Comparison of ENCODE assay signal across 8 cellular contexts in genomic region chr13:21673592-21674270, GRCh38. TPM values are rescaled to one million over a fixed set of nuclear protein-coding genes. Genes with fewer than 3 reads are reported as not detected.
DNase-seq lines count a peak whose midpoint lies in the region; ATAC-seq and TF ChIP-seq lines count a peak whose summit lies in the region.

No MANE protein-coding gene starts in this region.

- CTCF ChIA-PET in OCI-LY7 (lab: Charles Lee; ENCODE audit: unreplicated experiment): no interaction called here

- no peaks in the 10 kb centered on the region for H3K36me3 ChIP-seq in OCI-LY7 (ENCODE audit: insufficient read depth, low read length)
- H3K36me3 ChIP-seq in hepatocyte (replicated peaks; ENCODE audit: insufficient read depth, low read depth): no peaks in the 10 kb centered on the region

- TF ChIP-seq CTCF in OCI-LY7 (conservative IDR thresholded peaks at IDR 0.05; ENCODE audit: low read length) (no peak; the same call in 1 of the 2 replicates), hepatocyte (IDR thresholded peaks at IDR 0.05; ENCODE audit: poor library complexity) (peak; percentile 18), retinal pigment epithelial cell (conservative IDR thresholded peaks at IDR 0.05; ENCODE audit: low read depth, low read length) (no peak)

- H3K4me3 Mint-ChIP-seq in activated naive CD8-positive, alpha-beta T cell treated with anti-CD3 and anti-CD28 coated beads, Interleukin-2, amount 50 U/mL, for 24 hours: peak overlapping the region; percentile 75

- no peaks in the 10 kb centered on the region for H3K79me2 ChIP-seq in OCI-LY7 (ENCODE audit: insufficient read depth, low read depth, low read length)
- peaks cover 3% of the 10 kb centered on the region for H3K79me2 ChIP-seq in hepatocyte

- H3K4me1 ChIP-seq in OCI-LY7 (ENCODE audit: insufficient read depth, low read length, poor library complexity, severe bottlenecking) (peaks cover 44% of the 10 kb centered on the region), hepatocyte (ENCODE audit: insufficient read depth) (peaks cover 20% of the 10 kb centered on the region)

- H2AFZ ChIP-seq in OCI-LY7 (ENCODE audit: low read length): peak overlapping the region; percentile 89
- H2AFZ ChIP-seq in hepatocyte: peak overlapping the region; percentile 95

- peaks cover 16% of the 10 kb centered on the region; the same call in 1 of the 2 replicates for H4K20me1 ChIP-seq in OCI-LY7 (ENCODE audit: insufficient read depth, low read length)
- no peaks in the 10 kb centered on the region for H4K20me1 ChIP-seq in hepatocyte (ENCODE audit: insufficient read depth, poor library complexity, severe bottlenecking)

- no peaks in the 10 kb centered on the region for H3K9me2 ChIP-seq in OCI-LY7 (ENCODE audit: insufficient read depth, low read length)
- no peaks in the 10 kb centered on the region for H3K9me2 ChIP-seq in hepatocyte (replicated peaks; ENCODE audit: insufficient read depth)

- H3K4me1 Mint-ChIP-seq in activated naive CD8-positive, alpha-beta T cell treated with anti-CD3 and anti-CD28 coated beads, Interleukin-2, amount 50 U/mL, for 24 hours: peaks cover 49% of the 10 kb centered on the region

- H3K4me3 ChIP-seq in OCI-LY7 (ENCODE audit: low read depth, low read length, poor library complexity, severe bottlenecking) (peak overlapping the region; percentile 90), hepatocyte (peak overlapping the region; percentile 79), retinal pigment epithelial cell (ENCODE audit: low read length) (peak overlapping the region; percentile 57)

- H3K27me3 Mint-ChIP-seq in activated naive CD8-positive, alpha-beta T cell treated with anti-CD3 and anti-CD28 coated beads, Interleukin-2, amount 50 U/mL, for 24 hours: peaks cover 50% of the 10 kb centered on the region

- H3K27me3 ChIP-seq in hepatocyte: peaks cover 18% of the 10 kb centered on the region

- peak; percentile 35 for ATAC-seq in HG02798 (IDR thresholded peaks at IDR 0.05; ENCODE audit: poor library complexity, unreplicated experiment)
- ATAC-seq in activated naive CD8-positive, alpha-beta T cell treated with anti-CD3 and anti-CD28 coated beads, Interleukin-2, amount 50 U/mL, for 24 hours: no peak
- ATAC-seq in GM18861 (IDR thresholded peaks at IDR 0.05; ENCODE audit: unreplicated experiment): no peak

- H3K27ac Mint-ChIP-seq in activated naive CD8-positive, alpha-beta T cell treated with anti-CD3 and anti-CD28 coated beads, Interleukin-2, amount 50 U/mL, for 24 hours: no peak overlapping the region

- 1% methylated on average over 61 of the region's 74 CpGs for WGBS in hepatocyte (ENCODE audit: low lambda C conversion rate, missing lambda C conversion rate)

- no peaks in the 10 kb centered on the region for H3K9me3 Mint-ChIP-seq in activated naive CD8-positive, alpha-beta T cell treated with anti-CD3 and anti-CD28 coated beads, Interleukin-2, amount 50 U/mL, for 24 hours

- H3K27ac ChIP-seq in OCI-LY7 (ENCODE audit: low read depth, low read length, poor library complexity, severe bottlenecking) (peak overlapping the region; percentile 65), hepatocyte (peak overlapping the region; percentile 37)

- no peaks in the 10 kb centered on the region for H3K36me3 Mint-ChIP-seq in activated naive CD8-positive, alpha-beta T cell treated with anti-CD3 and anti-CD28 coated beads, Interleukin-2, amount 50 U/mL, for 24 hours (ENCODE audit: low read depth)

- peak; percentile 44 for DNase-seq in stimulated activated CD4-positive, alpha-beta T cell treated with anti-CD3 and anti-CD28 coated beads, Interleukin-15, amount 100 ng/mL, for 24 hours
- DNase-seq in stimulated activated CD4-positive, alpha-beta T cell treated with anti-CD3 and anti-CD28 coated beads, Interleukin-2, amount 100 ng/mL, for 48 hours: no peak
- DNase-seq in OCI-LY7 (ENCODE audit: low spot score) (peak; percentile 79), hepatocyte (ENCODE audit: low spot score) (peak; percentile 76), retinal pigment epithelial cell (ENCODE audit: low read depth) (no peak)
- peak; percentile 39 for DNase-seq in activated naive CD8-positive, alpha-beta T cell treated with anti-CD3 and anti-CD28 coated beads, Interleukin-2, amount 50 U/mL, for 24 hours

- H3K9me3 ChIP-seq in OCI-LY7 (ENCODE audit: low read length) (no peaks in the 10 kb centered on the region), hepatocyte (ENCODE audit: low read depth) (no peaks in the 10 kb centered on the region)

- H3K4me2 ChIP-seq in OCI-LY7 (ENCODE audit: low read length) (peak overlapping the region; percentile 97), hepatocyte (peak overlapping the region; percentile 98)

- POLR2A ChIA-PET in OCI-LY7 (lab: Charles Lee): interaction anchor here (0.6 to 2.1 kb wide), 9 partner anchors 10 to 1994 kb away, joined by 3 to 7 read pairs (median 3); partner anchors contain the start of gene MICU2

- no TSS peak for BruUV-seq in OCI-LY7 (replicated peaks; lab: Mats Ljungman, UMichigan)

- intact Hi-C loops in OCI-LY7 (cut with micrococcal nuclease; ENCODE audit: unreplicated experiment): loop anchor here (1.0 to 10.0 kb wide), 5 partner anchors 70 to 1701 kb away; partner anchors contain the start of genes MRPL57, SKA3 and ZDHHC20

RNA-seq across cellular contexts. Expression of gene FGF9, which starts 2.9 kb away (rescaled TPM):
- 2.2 and 4.7 TPM in 2 replicates for total RNA-seq in OCI-LY7 (2014; rRNA removed; shearing (Covaris generic))
- total RNA-seq in OCI-LY7 (2022): 11.4 and 14.4 TPM in 2 replicates
- 1.7 and 2.0 TPM in 2 replicates for total RNA-seq in hepatocyte
- 1.6 and 2.3 TPM in 2 replicates for polyA plus RNA-seq in hepatocyte

Comparison
In these comparisons a context has a peak if more than half of its experiments do, and no peak if none do; other contexts are left out.
1. DNase-seq: peak in stimulated activated CD4-positive, alpha-beta T cell treated with anti-CD3 and anti-CD28 coated beads, Interleukin-15, amount 100 ng/mL, for 24 hours (single experiment), OCI-LY7 (single experiment), activated naive CD8-positive, alpha-beta T cell treated with anti-CD3 and anti-CD28 coated beads, Interleukin-2, amount 50 U/mL, for 24 hours (single experiment) and hepatocyte (single experiment); none in stimulated activated CD4-positive, alpha-beta T cell treated with anti-CD3 and anti-CD28 coated beads, Interleukin-2, amount 100 ng/mL, for 48 hours (0 of 2) and retinal pigment epithelial cell (single experiment).
2. Peak in every context shown above with its lines, with median percentiles within 50 percentile points of each other: H3K4me3 ChIP-seq.